ENCODE assay signal across 1 cellular context in the genomic region with DNA sequence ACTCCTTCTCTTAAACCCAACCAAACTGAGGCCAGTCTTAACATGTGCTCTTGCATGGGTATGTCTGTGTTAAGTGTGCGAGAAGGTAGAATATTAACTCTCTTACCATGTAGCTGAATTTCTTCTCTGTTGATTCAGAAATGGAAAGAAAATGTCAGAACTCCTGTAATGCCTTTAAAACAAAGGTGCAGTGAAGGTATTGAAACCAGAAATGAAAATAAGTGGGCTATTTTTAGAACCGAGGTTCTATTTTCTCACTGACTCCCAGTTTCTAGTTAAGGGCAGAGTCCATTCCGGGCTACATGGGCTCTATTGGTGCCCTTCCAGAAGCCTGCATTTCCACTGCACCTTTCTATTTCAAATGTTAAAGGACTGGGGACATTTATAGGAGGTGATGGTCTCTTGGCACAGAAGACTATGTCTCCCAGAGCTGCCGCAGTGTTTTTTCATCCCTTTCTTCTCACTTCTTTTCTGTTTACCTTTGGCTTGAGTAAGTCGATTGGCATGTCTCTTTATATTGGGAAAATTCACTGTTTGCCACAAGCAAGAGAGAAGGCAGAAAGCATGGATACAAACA.
TF ChIP-seq lines count a peak whose summit lies in the region.

No MANE protein-coding gene starts in this region.

TF ChIP-seq in GM12878, 131 proteins besides CTCF, POLR2A, EP300 and RAD21 (continued from another document):
- TF ChIP-seq, protein P1, sequence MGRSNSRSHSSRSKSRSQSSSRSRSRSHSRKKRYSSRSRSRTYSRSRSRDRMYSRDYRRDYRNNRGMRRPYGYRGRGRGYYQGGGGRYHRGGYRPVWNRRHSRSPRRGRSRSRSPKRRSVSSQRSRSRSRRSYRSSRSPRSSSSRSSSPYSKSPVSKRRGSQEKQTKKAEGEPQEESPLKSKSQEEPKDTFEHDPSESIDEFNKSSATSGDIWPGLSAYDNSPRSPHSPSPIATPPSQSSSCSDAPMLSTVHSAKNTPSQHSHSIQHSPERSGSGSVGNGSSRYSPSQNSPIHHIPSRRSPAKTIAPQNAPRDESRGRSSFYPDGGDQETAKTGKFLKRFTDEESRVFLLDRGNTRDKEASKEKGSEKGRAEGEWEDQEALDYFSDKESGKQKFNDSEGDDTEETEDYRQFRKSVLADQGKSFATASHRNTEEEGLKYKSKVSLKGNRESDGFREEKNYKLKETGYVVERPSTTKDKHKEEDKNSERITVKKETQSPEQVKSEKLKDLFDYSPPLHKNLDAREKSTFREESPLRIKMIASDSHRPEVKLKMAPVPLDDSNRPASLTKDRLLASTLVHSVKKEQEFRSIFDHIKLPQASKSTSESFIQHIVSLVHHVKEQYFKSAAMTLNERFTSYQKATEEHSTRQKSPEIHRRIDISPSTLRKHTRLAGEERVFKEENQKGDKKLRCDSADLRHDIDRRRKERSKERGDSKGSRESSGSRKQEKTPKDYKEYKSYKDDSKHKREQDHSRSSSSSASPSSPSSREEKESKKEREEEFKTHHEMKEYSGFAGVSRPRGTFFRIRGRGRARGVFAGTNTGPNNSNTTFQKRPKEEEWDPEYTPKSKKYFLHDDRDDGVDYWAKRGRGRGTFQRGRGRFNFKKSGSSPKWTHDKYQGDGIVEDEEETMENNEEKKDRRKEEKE (IDR thresholded peaks at IDR 0.05): no peak
- no peak for TF ChIP-seq JUNB (IDR thresholded peaks at IDR 0.05)
- no peak for TF ChIP-seq CHD4 (IDR thresholded peaks at IDR 0.05)
- TF ChIP-seq, protein P2, sequence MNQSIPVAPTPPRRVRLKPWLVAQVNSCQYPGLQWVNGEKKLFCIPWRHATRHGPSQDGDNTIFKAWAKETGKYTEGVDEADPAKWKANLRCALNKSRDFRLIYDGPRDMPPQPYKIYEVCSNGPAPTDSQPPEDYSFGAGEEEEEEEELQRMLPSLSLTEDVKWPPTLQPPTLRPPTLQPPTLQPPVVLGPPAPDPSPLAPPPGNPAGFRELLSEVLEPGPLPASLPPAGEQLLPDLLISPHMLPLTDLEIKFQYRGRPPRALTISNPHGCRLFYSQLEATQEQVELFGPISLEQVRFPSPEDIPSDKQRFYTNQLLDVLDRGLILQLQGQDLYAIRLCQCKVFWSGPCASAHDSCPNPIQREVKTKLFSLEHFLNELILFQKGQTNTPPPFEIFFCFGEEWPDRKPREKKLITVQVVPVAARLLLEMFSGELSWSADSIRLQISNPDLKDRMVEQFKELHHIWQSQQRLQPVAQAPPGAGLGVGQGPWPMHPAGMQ (IDR thresholded peaks at IDR 0.05; ENCODE audit: borderline replicate concordance): no peak
- TF ChIP-seq, protein P3, sequence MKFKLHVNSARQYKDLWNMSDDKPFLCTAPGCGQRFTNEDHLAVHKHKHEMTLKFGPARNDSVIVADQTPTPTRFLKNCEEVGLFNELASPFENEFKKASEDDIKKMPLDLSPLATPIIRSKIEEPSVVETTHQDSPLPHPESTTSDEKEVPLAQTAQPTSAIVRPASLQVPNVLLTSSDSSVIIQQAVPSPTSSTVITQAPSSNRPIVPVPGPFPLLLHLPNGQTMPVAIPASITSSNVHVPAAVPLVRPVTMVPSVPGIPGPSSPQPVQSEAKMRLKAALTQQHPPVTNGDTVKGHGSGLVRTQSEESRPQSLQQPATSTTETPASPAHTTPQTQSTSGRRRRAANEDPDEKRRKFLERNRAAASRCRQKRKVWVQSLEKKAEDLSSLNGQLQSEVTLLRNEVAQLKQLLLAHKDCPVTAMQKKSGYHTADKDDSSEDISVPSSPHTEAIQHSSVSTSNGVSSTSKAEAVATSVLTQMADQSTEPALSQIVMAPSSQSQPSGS (IDR thresholded peaks at IDR 0.05; ENCODE audit: low read length): no peak
- TF ChIP-seq NRF1 (conservative IDR thresholded peaks at IDR 0.05; ENCODE audit: low read depth, low read length): no peak
- no peak for TF ChIP-seq ZBED1 (IDR thresholded peaks at IDR 0.05; ENCODE audit: borderline replicate concordance)
- TF ChIP-seq CHD1 (IDR thresholded peaks at IDR 0.05; ENCODE audit: low read depth, low read length): no peak
- TF ChIP-seq NR2C2 (IDR thresholded peaks at IDR 0.05; ENCODE audit: borderline replicate concordance, control insufficient read depth, insufficient read length, low read depth): no peak
- no peak for TF ChIP-seq TBL1XR1 (IDR thresholded peaks at IDR 0.05; ENCODE audit: low read depth, low read length)
- no peak for TF ChIP-seq ZNF207 (IDR thresholded peaks at IDR 0.05; ENCODE audit: borderline replicate concordance)
- peak; percentile 80 for TF ChIP-seq NBN (IDR thresholded peaks at IDR 0.05)
- no peak for TF ChIP-seq SP1 (IDR thresholded peaks at IDR 0.05; ENCODE audit: low read depth, low read length)
- no peak; the same call in 1 of the 2 replicates for TF ChIP-seq DPF2 (IDR thresholded peaks at IDR 0.05)
- TF ChIP-seq CBFB (IDR thresholded peaks at IDR 0.05; ENCODE audit: low read depth): no peak
- TF ChIP-seq, protein P4, sequence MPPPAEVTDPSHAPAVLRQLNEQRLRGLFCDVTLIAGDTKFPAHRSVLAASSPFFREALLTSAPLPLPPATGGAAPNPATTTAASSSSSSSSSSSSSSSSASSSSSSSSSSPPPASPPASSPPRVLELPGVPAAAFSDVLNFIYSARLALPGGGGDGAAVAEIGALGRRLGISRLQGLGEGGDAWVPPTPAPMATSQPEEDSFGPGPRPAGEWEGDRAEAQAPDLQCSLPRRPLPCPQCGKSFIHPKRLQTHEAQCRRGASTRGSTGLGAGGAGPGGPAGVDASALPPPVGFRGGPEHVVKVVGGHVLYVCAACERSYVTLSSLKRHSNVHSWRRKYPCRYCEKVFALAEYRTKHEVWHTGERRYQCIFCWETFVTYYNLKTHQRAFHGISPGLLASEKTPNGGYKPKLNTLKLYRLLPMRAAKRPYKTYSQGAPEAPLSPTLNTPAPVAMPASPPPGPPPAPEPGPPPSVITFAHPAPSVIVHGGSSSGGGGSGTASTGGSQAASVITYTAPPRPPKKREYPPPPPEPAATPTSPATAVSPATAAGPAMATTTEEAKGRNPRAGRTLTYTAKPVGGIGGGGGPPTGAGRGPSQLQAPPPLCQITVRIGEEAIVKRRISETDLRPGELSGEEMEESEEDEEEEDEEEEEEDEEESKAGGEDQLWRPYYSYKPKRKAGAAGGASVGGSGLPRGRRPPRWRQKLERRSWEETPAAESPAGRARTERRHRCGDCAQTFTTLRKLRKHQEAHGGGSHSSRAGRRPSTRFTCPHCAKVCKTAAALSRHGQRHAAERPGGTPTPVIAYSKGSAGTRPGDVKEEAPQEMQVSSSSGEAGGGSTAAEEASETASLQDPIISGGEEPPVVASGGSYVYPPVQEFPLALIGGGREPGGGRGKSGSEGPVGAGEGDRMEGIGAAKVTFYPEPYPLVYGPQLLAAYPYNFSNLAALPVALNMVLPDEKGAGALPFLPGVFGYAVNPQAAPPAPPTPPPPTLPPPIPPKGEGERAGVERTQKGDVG (CRISPR knock-in tag; IDR thresholded peaks at IDR 0.05): no peak
- no peak for TF ChIP-seq KAT2A (conservative IDR thresholded peaks at IDR 0.05; ENCODE audit: control insufficient read depth, low read depth, low read length)
- TF ChIP-seq MEF2B (IDR thresholded peaks at IDR 0.05; ENCODE audit: partially characterized antibody, poor library complexity, severe bottlenecking): peak; percentile 92
- TF ChIP-seq ZSCAN29 (IDR thresholded peaks at IDR 0.05): no peak
- TF ChIP-seq MYC (IDR thresholded peaks at IDR 0.05; ENCODE audit: insufficient read depth, insufficient read length, insufficient replicate concordance, low read length, severe bottlenecking): no peak
TF ChIP-seq in GM12878: peak in this region for 15.
